24 cellular contexts compared by ENCODE assay signal in genomic region chr16:87027056-87027616, GRCh38.
"Had no signal": no experiment of that assay in that cellular context is flagged by ENCODE, and none has a peak within 500 bp of the region (broad histone marks: within the 10 kb centered on the region; RNA-seq: fewer than 3 reads in every experiment).

No MANE protein-coding gene starts in this region.

- DNase-seq: activated CD4-positive, alpha-beta memory T cell treated with anti-CD3 and anti-CD28 coated beads for 36 hours; activated CD4-positive, alpha-beta T cell treated with anti-CD3 and anti-CD28 coated beads for 36 hours; activated CD4-positive, alpha-beta T cell treated with anti-CD3 and anti-CD28 coated beads, Interleukin-2, amount 10 ng/mL, durations not matched to agents 24 days and 14 days; activated CD4-positive, CD25-positive, alpha-beta regulatory T cell; activated CD4-positive, CD25-positive, alpha-beta regulatory T cell treated with anti-CD3 and anti-CD28 coated beads, Interleukin-2, amount 50 U/mL, for 72 hours; activated CD8-positive, alpha-beta memory T cell treated with anti-CD3 and anti-CD28 coated beads, Interleukin-2, amount 50 U/mL, for 48 hours; activated effector memory CD4-positive, alpha-beta T cell treated with Interleukin-2 at 50 U/mL for 16 hours; activated gamma-delta T cell treated with Interleukin-2 at 50 U/mL for 16 hours; activated naive CD4-positive, alpha-beta T cell treated with anti-CD3 and anti-CD28 coated beads, Interleukin-2, amount 50 U/mL, for 16 hours; activated naive CD4-positive, alpha-beta T cell treated with Interleukin-2 at 50 U/mL for 16 hours; activated T-cell treated with anti-CD3 and anti-CD28 coated beads for 4 hours; activated T-cell treated with anti-CD3 and anti-CD28 coated beads, Interleukin-2, amount 50 U/mL, for 24 hours; activated T-cell treated with anti-CD3 and anti-CD28 coated beads, Interleukin-2, amount 50 U/mL, for 72 hours; amniotic stem cell; anterior cingulate cortex; brain microvascular endothelial cell; caudate nucleus; effector CD8-positive, alpha-beta T cell; esophagus squamous epithelium; foreskin melanocyte; T-helper 2 cell had no signal

- H3K36me3 Mint-ChIP-seq: activated CD4-positive, alpha-beta memory T cell treated with anti-CD3 and anti-CD28 coated beads for 36 hours; activated naive CD8-positive, alpha-beta T cell had no signal

- H3K36me3 ChIP-seq: brain microvascular endothelial cell, esophagus squamous epithelium, gastroesophageal sphincter had no signal

- H3K27ac ChIP-seq: brain microvascular endothelial cell, epithelial cell of prostate, esophagus squamous epithelium, gastroesophageal sphincter had no signal

- H3K4me1 ChIP-seq: esophagus squamous epithelium, gastroesophageal sphincter had no signal

- ATAC-seq: activated CD4-positive, alpha-beta T cell treated with anti-CD3 and anti-CD28 coated beads for 36 hours; activated T-cell treated with anti-CD3 and anti-CD28 coated beads, Interleukin-2, amount 50 U/mL, for 72 hours; gastroesophageal sphincter had no signal

- H3K4me3 ChIP-seq: esophagus squamous epithelium, gastroesophageal sphincter had no signal

- H3K27ac Mint-ChIP-seq: activated CD4-positive, alpha-beta memory T cell treated with anti-CD3 and anti-CD28 coated beads for 36 hours; activated CD4-positive, alpha-beta T cell treated with anti-CD3 and anti-CD28 coated beads for 36 hours; activated CD4-positive, alpha-beta T cell treated with anti-CD3 and anti-CD28 coated beads, Interleukin-2, amount 10 ng/mL, durations not matched to agents 24 days and 14 days; activated naive CD8-positive, alpha-beta T cell; activated T-cell treated with anti-CD3 and anti-CD28 coated beads, Interleukin-2, amount 50 U/mL, for 24 hours; activated T-cell treated with anti-CD3 and anti-CD28 coated beads, Interleukin-2, amount 50 U/mL, for 72 hours had no signal

- H3K9me3 Mint-ChIP-seq: activated CD4-positive, alpha-beta T cell treated with anti-CD3 and anti-CD28 coated beads, Interleukin-2, amount 10 ng/mL, durations not matched to agents 24 days and 14 days; activated T-cell treated with anti-CD3 and anti-CD28 coated beads, Interleukin-2, amount 50 U/mL, for 72 hours had no signal

- H3K27me3 Mint-ChIP-seq: activated CD4-positive, alpha-beta memory T cell treated with anti-CD3 and anti-CD28 coated beads for 36 hours; activated CD4-positive, alpha-beta T cell treated with anti-CD3 and anti-CD28 coated beads, Interleukin-2, amount 10 ng/mL, durations not matched to agents 24 days and 14 days had no signal

- H3K4me3 Mint-ChIP-seq: activated CD4-positive, alpha-beta memory T cell treated with anti-CD3 and anti-CD28 coated beads for 36 hours; activated CD4-positive, alpha-beta T cell treated with anti-CD3 and anti-CD28 coated beads for 36 hours; activated CD4-positive, alpha-beta T cell treated with anti-CD3 and anti-CD28 coated beads, Interleukin-2, amount 10 ng/mL, durations not matched to agents 24 days and 14 days; activated naive CD8-positive, alpha-beta T cell; activated T-cell treated with anti-CD3 and anti-CD28 coated beads, Interleukin-2, amount 50 U/mL, for 24 hours; activated T-cell treated with anti-CD3 and anti-CD28 coated beads, Interleukin-2, amount 50 U/mL, for 72 hours had no signal

- H3K27me3 ChIP-seq: brain microvascular endothelial cell had no signal

- H3K9me3 ChIP-seq: esophagus squamous epithelium, gastroesophageal sphincter had no signal

- H3K4me1 Mint-ChIP-seq: activated CD4-positive, alpha-beta T cell treated with anti-CD3 and anti-CD28 coated beads for 36 hours; activated CD4-positive, alpha-beta T cell treated with anti-CD3 and anti-CD28 coated beads, Interleukin-2, amount 10 ng/mL, durations not matched to agents 24 days and 14 days had no signal
